ENCODE assay signal across 14 cellular contexts in the genomic region with DNA sequence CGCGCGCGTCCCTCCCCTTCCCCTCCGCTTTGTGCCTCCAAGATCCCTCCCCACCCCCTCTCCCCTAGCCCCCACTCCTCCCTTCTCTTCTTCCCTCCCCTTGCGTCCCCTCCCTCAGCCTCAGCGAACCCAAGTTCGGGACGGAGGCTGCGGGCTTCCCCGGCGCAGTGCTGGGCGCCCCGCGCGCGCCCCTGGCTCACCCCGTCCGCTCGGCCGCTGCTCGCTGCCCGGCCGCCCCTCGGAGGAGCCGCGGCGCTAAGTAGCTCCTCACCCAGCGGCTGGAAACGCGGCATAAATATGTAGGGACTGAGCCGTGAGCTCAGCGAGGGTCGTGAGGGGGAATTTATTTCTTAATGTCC. TPM values are rescaled to one million over a fixed set of nuclear protein-coding genes. Genes with fewer than 3 reads are reported as not detected.
DNase-seq lines count a peak whose midpoint lies in the region; ATAC-seq and TF ChIP-seq lines count a peak whose summit lies in the region.
"Had no signal": no experiment of that assay in that cellular context is flagged by ENCODE, and none has a peak within 500 bp of the region (broad histone marks: within the 10 kb centered on the region; RNA-seq: fewer than 3 reads in every experiment).

A gene (minus strand): TSS at position 315 of the 359 bp plus-strand sequence. CDS start 30,557 bp downstream, outside the sequence.

- H3K4me2 ChIP-seq in mammary epithelial cell (ENCODE audit: insufficient read depth, low read depth, low read length) = no peak within 1 kb of the TSS

- WGBS in mammary epithelial cell (ENCODE audit: low coverage, missing lambda C conversion rate) = 2% methylated on average over 9 of the region's 34 CpGs
- 3% methylated on average over 28 to 34 of the region's 34 CpGs for WGBS in esophagus, 2 donors
- 0% methylated on average over 9 to 20 of the region's 34 CpGs for WGBS in mesodermal cell (ENCODE audit: insufficient coverage in 2 of 2), 2 experiments
- 1% methylated on average over 20 to 21 of the region's 34 CpGs for WGBS in tibial nerve, 2 donors

- TF ChIP-seq EP300 in tibial nerve (IDR thresholded peaks at IDR 0.05) = no peak

- ATAC-seq in HG03378 (IDR thresholded peaks at IDR 0.05; ENCODE audit: unreplicated experiment) = no peak
- no peak for ATAC-seq in GM21423 (IDR thresholded peaks at IDR 0.05; ENCODE audit: unreplicated experiment)
- ATAC-seq: HCT116; natural killer cell treated with Interleukin-12 subunit alpha and Interleukin-12 subunit beta and Interleukin-15 and Interleukin-18, amount 100 ng/mL, for 72 hours had no signal

- H2AFZ ChIP-seq in mammary epithelial cell (ENCODE audit: low read depth, low read length) = no peak within 1 kb of the TSS

- dilution Hi-C loops in mammary epithelial cell (cut with HindIII; ENCODE audit: low sequenced_read_pairs) = no loop called here

- no peak for TF ChIP-seq POLR2A in breast epithelium (IDR thresholded peaks at IDR 0.05)
- no peak for TF ChIP-seq POLR2A in tibial nerve (IDR thresholded peaks at IDR 0.05)

- H3K27ac ChIP-seq in breast epithelium = no peak within 1 kb of the TSS
- no peak within 1 kb of the TSS for H3K27ac ChIP-seq in mammary epithelial cell (ENCODE audit: insufficient read depth, low read depth, low read length)
- H3K27ac ChIP-seq in esophagus (ENCODE audit: low read depth in 2 of 2, low read length in 1 of 2) = no peak within 1 kb of the TSS
- no peak within 1 kb of the TSS for H3K27ac ChIP-seq in mesodermal cell (ENCODE audit: low read depth, low read length, severe bottlenecking)
- peak within 1 kb of the TSS in 1 of 4 donors; percentile 50 for H3K27ac ChIP-seq in tibial nerve

- DNase-seq in breast epithelium (ENCODE audit: low spot score in 2 of 2) (no peak), mammary epithelial cell (no peak), tibial nerve (ENCODE audit: low spot score in 2 of 2) (no peak), NCI-H2081 (lab: John Stamatoyannopoulos, UW) (no peak)
- DNase-seq: ACHN; activated CD8-positive, alpha-beta memory T cell treated with anti-CD3 and anti-CD28 coated beads, Interleukin-2, amount 50 U/mL, for 48 hours; islet precursor cell had no signal

- in situ Hi-C loops in mammary epithelial cell (cut with MboI; ENCODE audit: low sequenced_read_pairs in 2 of 2) = loop anchor here (10.0 to 25.0 kb wide), 2 partner anchors 464 to 476 kb away; no protein-coding TSS in a partner anchor

- H3K9ac ChIP-seq in mammary epithelial cell (ENCODE audit: insufficient read depth, low read length) = no peak within 1 kb of the TSS

- CTCF ChIA-PET in mammary epithelial cell (lab: Charles Lee; ENCODE audit: low non-redundant PET) = no interaction called here

- peaks cover 0 to 82% of the 10 kb centered on the region in 2 donors for H3K27me3 ChIP-seq in breast epithelium
- H3K27me3 ChIP-seq in mammary epithelial cell (ENCODE audit: insufficient read depth, low read length) = peaks cover 13% of the 10 kb centered on the region
- peaks cover 4 to 13% of the 10 kb centered on the region in 2 donors for H3K27me3 ChIP-seq in esophagus (ENCODE audit: control insufficient read depth in 1 of 2, insufficient read depth in 2 of 2, low read length in 2 of 2)
- peaks cover 0 to 37% of the 10 kb centered on the region in 2 donors for H3K27me3 ChIP-seq in tibial nerve

- H3K4me3 ChIP-seq in breast epithelium = peak within 1 kb of the TSS in 2 of 3 donors; percentile 40 to 53
- H3K4me3 ChIP-seq in mammary epithelial cell (replicated peaks in 1 of 3; ENCODE audit: insufficient read depth in 1 of 3, low read depth in 2 of 3, low read length in 3 of 3) = no peak within 1 kb of the TSS
- peak within 1 kb of the TSS; percentile 40 to 44 for H3K4me3 ChIP-seq in esophagus (ENCODE audit: low read depth in 1 of 2, low read length in 2 of 2)
- peak within 1 kb of the TSS; percentile 29 for H3K4me3 ChIP-seq in mesodermal cell (ENCODE audit: extremely low read depth, insufficient read depth, low read length, poor library complexity, severe bottlenecking)
- peak within 1 kb of the TSS; percentile 18 to 46 (median 24) for H3K4me3 ChIP-seq in tibial nerve

- H3K79me2 ChIP-seq in mammary epithelial cell (ENCODE audit: insufficient read depth, low read length) = no peaks in the 10 kb centered on the region

- H3K36me3 ChIP-seq in breast epithelium (no peaks in the 10 kb centered on the region), mammary epithelial cell (ENCODE audit: insufficient read depth, low read length) (no peaks in the 10 kb centered on the region), esophagus (ENCODE audit: control insufficient read depth in 2 of 2, insufficient read depth in 2 of 2, low read length in 1 of 2) (no peaks in the 10 kb centered on the region), mesodermal cell (ENCODE audit: control insufficient read depth, insufficient read depth, low read length) (no peaks in the 10 kb centered on the region), tibial nerve (no peaks in the 10 kb centered on the region)

- BruUV-seq in mammary epithelial cell (replicated peaks; lab: Mats Ljungman, UMichigan) = no TSS peak

- H3K9me3 ChIP-seq in breast epithelium (no peaks in the 10 kb centered on the region), mammary epithelial cell (replicated peaks; ENCODE audit: insufficient read depth, low read length) (no peaks in the 10 kb centered on the region), esophagus (ENCODE audit: control insufficient read depth in 2 of 2, insufficient read depth in 1 of 2, low read depth in 1 of 2, low read length in 1 of 2) (peaks cover 0 to 2% of the 10 kb centered on the region in 2 donors), mesodermal cell (ENCODE audit: control insufficient read depth, low read length) (no peaks in the 10 kb centered on the region), tibial nerve (no peaks in the 10 kb centered on the region)

- TF ChIP-seq CTCF in breast epithelium (IDR thresholded peaks at IDR 0.05) = no peak
- TF ChIP-seq CTCF in mammary epithelial cell (conservative IDR thresholded peaks at IDR 0.05 in 1 of 2, IDR thresholded peaks at IDR 0.05 in 1 of 2; ENCODE audit: extremely low read depth in 1 of 2, insufficient read depth in 1 of 2, low read depth in 1 of 2, low read length in 2 of 2) = no peak
- no peak for TF ChIP-seq CTCF in tibial nerve (IDR thresholded peaks at IDR 0.05)

- H4K20me1 ChIP-seq in mammary epithelial cell (ENCODE audit: insufficient read depth, low read length) = no peaks in the 10 kb centered on the region

- intact Hi-C loops in breast epithelium (cut with DNase I; ENCODE audit: low total_unique reads) (loop anchor here (5.0 to 10.0 kb wide), 2 partner anchors 234 to 1751 kb away; no protein-coding TSS in a partner anchor), mammary epithelial cell (cut with micrococcal nuclease) (no loop called here)

- no peaks in the 10 kb centered on the region for H3K4me1 ChIP-seq in breast epithelium
- H3K4me1 ChIP-seq in mammary epithelial cell (ENCODE audit: insufficient read depth, low read length) = no peaks in the 10 kb centered on the region
- H3K4me1 ChIP-seq in esophagus (ENCODE audit: control insufficient read depth in 2 of 2, insufficient read depth in 2 of 2, low read length in 1 of 2) = no peaks in the 10 kb centered on the region
- H3K4me1 ChIP-seq in mesodermal cell (ENCODE audit: control insufficient read depth, insufficient read depth, low read length, poor library complexity, severe bottlenecking) = peaks cover 2% of the 10 kb centered on the region
- H3K4me1 ChIP-seq in tibial nerve = peaks cover 0 to 3% (median 0%) of the 10 kb centered on the region in 4 donors

RNA-seq across cellular contexts. Expression of the gene that starts here (rescaled TPM):
- total RNA-seq in breast epithelium (under 1 TPM in 2 of 3 donors, not detected in 1; under 0.01 to 0.16 TPM), mammary epithelial cell (not detected), tibial nerve (10 to 100 TPM in 3 of 4 donors, 1 to 10 TPM in 1; 6.9 to 32.4 (median 28.1) TPM)
- polyA plus RNA-seq in mammary epithelial cell (not detected), esophagus (under 1 TPM; 0.32 to 0.35 TPM)
- polyA minus RNA-seq in mammary epithelial cell = not detected
- polyA plus RNA-seq in mesodermal cell (2013, experiment 1 of 2) = 0.04 TPM
- polyA plus RNA-seq in mesodermal cell (2013, experiment 2 of 2) = not detected
- total RNA-seq: natural killer cell treated with Interleukin-12 subunit alpha and Interleukin-12 subunit beta and Interleukin-15 and Interleukin-18, amount 100 ng/mL, for 72 hours had no signal
- polyA plus RNA-seq: fibroblast of lung had no signal

Comparison
In these comparisons a context has a peak if more than half of its experiments do, and no peak if none do; other contexts are left out.
1. RNA of the gene that starts here (total RNA-seq): 6.9 to 32.4 TPM in tibial nerve; under 0.01 to 0.16 TPM in breast epithelium and not detected in mammary epithelial cell; every median in the first group is over 4 times any median in the second.
2. H3K4me3 ChIP-seq: peak in breast epithelium (2 of 3), esophagus (2 of 2), mesodermal cell (single experiment) and tibial nerve (4 of 4); none in mammary epithelial cell (0 of 3).